In the genomic region with DNA sequence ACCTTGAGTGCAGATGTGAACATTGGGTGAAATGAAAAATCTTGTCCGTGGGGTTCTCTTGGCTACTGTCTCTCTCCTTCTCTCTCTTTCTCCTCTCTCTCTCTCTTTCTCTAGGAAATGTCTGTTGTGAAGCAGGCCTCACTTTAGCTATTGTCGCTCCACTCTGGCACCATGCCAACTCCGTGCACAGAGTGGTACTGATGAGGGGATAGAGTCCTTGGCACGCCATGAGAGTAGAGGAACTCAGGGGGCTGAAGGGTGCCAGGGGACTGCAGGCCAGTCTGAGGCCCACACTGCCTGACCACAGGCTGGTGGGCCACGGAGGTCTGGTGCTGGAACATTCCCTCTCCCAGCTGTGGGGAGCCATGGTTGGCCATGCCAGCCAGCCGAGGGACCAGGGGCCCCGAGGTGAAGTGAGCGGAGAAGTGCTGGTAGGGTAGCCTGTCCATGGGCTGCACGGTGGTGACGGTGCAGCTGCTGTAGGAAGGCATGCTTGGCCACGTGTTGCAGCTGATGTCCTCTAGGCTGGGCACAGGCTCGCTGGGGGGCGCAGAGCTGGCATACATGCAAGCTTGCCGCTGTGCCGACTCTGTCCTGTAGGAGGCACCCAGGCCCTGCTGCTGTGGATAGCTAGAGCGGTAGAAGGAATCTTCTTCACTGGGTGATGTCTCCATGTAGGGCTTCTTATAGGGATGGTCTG, we compare ENCODE assay signal across 12 cellular contexts. TPM values are rescaled to one million over a fixed set of nuclear protein-coding genes. Genes with fewer than 3 reads are reported as not detected.
DNase-seq lines count a peak whose midpoint lies in the region; ATAC-seq and TF ChIP-seq lines count a peak whose summit lies in the region.
"Had no signal": no experiment of that assay in that cellular context is flagged by ENCODE, and none has a peak within 500 bp of the region (broad histone marks: within the 10 kb centered on the region; RNA-seq: fewer than 3 reads in every experiment).

No MANE protein-coding gene starts in this region.

- ATAC-seq in activated CD4-positive, alpha-beta T cell treated with anti-CD3 and anti-CD28 coated beads for 36 hours = no peak
- peak; percentile 12 for ATAC-seq in stimulated activated memory B cell treated with anti-CD40 and anti-IgM and Interleukin-4, amounts not matched to agents 10 μg/mL and 1 μg/mL and 100 μg/mL, for 72 hours
- no peak for ATAC-seq in activated T-cell treated with anti-CD3 and anti-CD28 coated beads, Interleukin-2, amount 50 U/mL, for 4 hours
- ATAC-seq: mucosa of descending colon had no signal

- intact Hi-C loops in activated CD4-positive, alpha-beta T cell treated with anti-CD3 and anti-CD28 coated beads for 36 hours (cut with DNase I, micrococcal nuclease) = no loop called here

- peak; percentile 28 for TF ChIP-seq CTCF in foreskin fibroblast (IDR thresholded peaks at IDR 0.05; ENCODE audit: low read depth, low read length)

- no peak overlapping the region for H3K27ac Mint-ChIP-seq in activated CD4-positive, alpha-beta T cell treated with anti-CD3 and anti-CD28 coated beads for 36 hours
- no peak overlapping the region for H3K27ac Mint-ChIP-seq in stimulated activated memory B cell treated with anti-CD40 and anti-IgM and Interleukin-4, amounts not matched to agents 10 μg/mL and 1 μg/mL and 100 μg/mL, for 72 hours
- H3K27ac Mint-ChIP-seq in immature natural killer cell = no peak overlapping the region
- H3K27ac Mint-ChIP-seq: activated CD4-positive, alpha-beta T cell treated with anti-CD3 and anti-CD28 coated beads, Interleukin-2, amount 10 ng/mL, durations not matched to agents 24 days and 14 days; activated naive CD8-positive, alpha-beta T cell had no signal

- no peak overlapping the region for H3K4me3 Mint-ChIP-seq in activated CD4-positive, alpha-beta T cell treated with anti-CD3 and anti-CD28 coated beads for 36 hours
- H3K4me3 Mint-ChIP-seq in stimulated activated memory B cell treated with anti-CD40 and anti-IgM and Interleukin-4, amounts not matched to agents 10 μg/mL and 1 μg/mL and 100 μg/mL, for 72 hours = no peak overlapping the region
- H3K4me3 Mint-ChIP-seq in immature natural killer cell = no peak overlapping the region
- no peak overlapping the region for H3K4me3 Mint-ChIP-seq in activated T-cell treated with anti-CD3 and anti-CD28 coated beads, Interleukin-2, amount 50 U/mL, for 4 hours
- H3K4me3 Mint-ChIP-seq: activated CD4-positive, alpha-beta T cell treated with anti-CD3 and anti-CD28 coated beads, Interleukin-2, amount 10 ng/mL, durations not matched to agents 24 days and 14 days; activated naive CD8-positive, alpha-beta T cell had no signal

- no peak overlapping the region for H3K4me3 ChIP-seq in foreskin fibroblast (ENCODE audit: low read depth in 1 of 2, low read length in 2 of 2)
- H3K4me3 ChIP-seq: mucosa of descending colon had no signal

- no peaks in the 10 kb centered on the region for H3K36me3 Mint-ChIP-seq in activated CD4-positive, alpha-beta T cell treated with anti-CD3 and anti-CD28 coated beads for 36 hours (ENCODE audit: low read depth)
- no peaks in the 10 kb centered on the region for H3K36me3 Mint-ChIP-seq in stimulated activated memory B cell treated with anti-CD40 and anti-IgM and Interleukin-4, amounts not matched to agents 10 μg/mL and 1 μg/mL and 100 μg/mL, for 72 hours
- H3K36me3 Mint-ChIP-seq in immature natural killer cell = no peaks in the 10 kb centered on the region
- H3K36me3 Mint-ChIP-seq in activated T-cell treated with anti-CD3 and anti-CD28 coated beads, Interleukin-2, amount 50 U/mL, for 4 hours (ENCODE audit: insufficient read depth) = no peaks in the 10 kb centered on the region
- H3K36me3 Mint-ChIP-seq: activated naive CD8-positive, alpha-beta T cell had no signal

- POLR2A ChIA-PET in activated CD4-positive, alpha-beta T cell treated with anti-CD3 and anti-CD28 coated beads for 36 hours (lab: Charles Lee) = no interaction called here

- CTCF ChIA-PET in activated CD4-positive, alpha-beta T cell treated with anti-CD3 and anti-CD28 coated beads for 36 hours (lab: Charles Lee) = interaction anchor here (0.7 kb wide), 1 partner anchor 1466 kb away, joined by 3 read pairs; no protein-coding TSS in a partner anchor

- peaks cover 2% of the 10 kb centered on the region for H3K9me3 Mint-ChIP-seq in activated CD4-positive, alpha-beta T cell treated with anti-CD3 and anti-CD28 coated beads for 36 hours (ENCODE audit: low read depth)
- peaks cover 6% of the 10 kb centered on the region for H3K9me3 Mint-ChIP-seq in stimulated activated memory B cell treated with anti-CD40 and anti-IgM and Interleukin-4, amounts not matched to agents 10 μg/mL and 1 μg/mL and 100 μg/mL, for 72 hours
- H3K9me3 Mint-ChIP-seq in immature natural killer cell = peaks cover 0 to 6% (median 3%) of the 10 kb centered on the region in 6 donors
- H3K9me3 Mint-ChIP-seq in activated T-cell treated with anti-CD3 and anti-CD28 coated beads, Interleukin-2, amount 50 U/mL, for 4 hours = peaks cover 7% of the 10 kb centered on the region

- H3K4me1 Mint-ChIP-seq in activated CD4-positive, alpha-beta T cell treated with anti-CD3 and anti-CD28 coated beads for 36 hours = no peaks in the 10 kb centered on the region
- no peaks in the 10 kb centered on the region for H3K4me1 Mint-ChIP-seq in stimulated activated memory B cell treated with anti-CD40 and anti-IgM and Interleukin-4, amounts not matched to agents 10 μg/mL and 1 μg/mL and 100 μg/mL, for 72 hours
- H3K4me1 Mint-ChIP-seq in immature natural killer cell = no peaks in the 10 kb centered on the region
- H3K4me1 Mint-ChIP-seq in activated T-cell treated with anti-CD3 and anti-CD28 coated beads, Interleukin-2, amount 50 U/mL, for 4 hours (ENCODE audit: low read depth) = no peaks in the 10 kb centered on the region
- H3K4me1 Mint-ChIP-seq: activated CD4-positive, alpha-beta T cell treated with anti-CD3 and anti-CD28 coated beads, Interleukin-2, amount 10 ng/mL, durations not matched to agents 24 days and 14 days had no signal

- peaks cover 2% of the 10 kb centered on the region for H3K27me3 Mint-ChIP-seq in activated CD4-positive, alpha-beta T cell treated with anti-CD3 and anti-CD28 coated beads for 36 hours
- peaks cover 8% of the 10 kb centered on the region for H3K27me3 Mint-ChIP-seq in stimulated activated memory B cell treated with anti-CD40 and anti-IgM and Interleukin-4, amounts not matched to agents 10 μg/mL and 1 μg/mL and 100 μg/mL, for 72 hours
- peaks cover 3 to 4% (median 3%) of the 10 kb centered on the region in 3 donors for H3K27me3 Mint-ChIP-seq in immature natural killer cell (ENCODE audit: low read depth in 3 of 3)
- peaks cover 5% of the 10 kb centered on the region for H3K27me3 Mint-ChIP-seq in activated T-cell treated with anti-CD3 and anti-CD28 coated beads, Interleukin-2, amount 50 U/mL, for 4 hours (ENCODE audit: low read depth)
- H3K27me3 Mint-ChIP-seq: activated CD4-positive, alpha-beta T cell treated with anti-CD3 and anti-CD28 coated beads, Interleukin-2, amount 10 ng/mL, durations not matched to agents 24 days and 14 days had no signal

- peak; percentile 17 for DNase-seq in activated CD4-positive, alpha-beta T cell treated with anti-CD3 and anti-CD28 coated beads for 36 hours
- no peak for DNase-seq in activated CD4-positive, alpha-beta T cell treated with anti-CD3 and anti-CD28 coated beads, Interleukin-2, amount 50 U/mL, for 1 hour
- DNase-seq in MV-4-11 (lab: John Stamatoyannopoulos, UW) = peak; percentile 2
- DNase-seq in foreskin fibroblast = peak in 1 of 2 donors; percentile 54
- DNase-seq in immature natural killer cell = no peak
- no peak for DNase-seq in activated T-cell treated with anti-CD3 and anti-CD28 coated beads, Interleukin-2, amount 50 U/mL, for 4 hours
- no peak for DNase-seq in NCI-H2029 (lab: John Stamatoyannopoulos, UW)
- DNase-seq: activated CD4-positive, alpha-beta T cell treated with anti-CD3 and anti-CD28 coated beads, Interleukin-2, amount 10 ng/mL, durations not matched to agents 24 days and 14 days; mucosa of descending colon had no signal

RNA-seq across cellular contexts. Expression of a gene that starts 50.4 kb away (rescaled TPM):
- not detected for total RNA-seq in activated CD4-positive, alpha-beta T cell treated with anti-CD3 and anti-CD28 coated beads for 36 hours
- polyA plus RNA-seq in immature natural killer cell = not detected
- not detected for total RNA-seq in activated T-cell treated with anti-CD3 and anti-CD28 coated beads, Interleukin-2, amount 50 U/mL, for 4 hours
- total RNA-seq: activated CD4-positive, alpha-beta T cell treated with anti-CD3 and anti-CD28 coated beads, Interleukin-2, amount 10 ng/mL, durations not matched to agents 24 days and 14 days; dermis microvascular lymphatic vessel endothelial cell; mucosa of descending colon had no signal

Comparison
In these comparisons a context has a peak if more than half of its experiments do, and no peak if none do; other contexts are left out.
1. DNase-seq: peak in activated CD4-positive, alpha-beta T cell treated with anti-CD3 and anti-CD28 coated beads for 36 hours (single experiment) and MV-4-11 (single experiment); none in activated CD4-positive, alpha-beta T cell treated with anti-CD3 and anti-CD28 coated beads, Interleukin-2, amount 50 U/mL, for 1 hour (single experiment), immature natural killer cell (0 of 3), activated T-cell treated with anti-CD3 and anti-CD28 coated beads, Interleukin-2, amount 50 U/mL, for 4 hours (single experiment) and NCI-H2029 (single experiment).